ENCODE assay signal across 1 cellular context in genomic region chr6:12484519-12484918, GRCh38.
TF ChIP-seq lines count a peak whose summit lies in the region.

No MANE protein-coding gene starts in this region.

TF ChIP-seq in IMR-90, 13 proteins besides CTCF, POLR2A, EP300 and RAD21 (continued from another document):
- TF ChIP-seq USF2 (IDR thresholded peaks at IDR 0.05; ENCODE audit: low read depth, low read length) (no peak), NFE2L2 (IDR thresholded peaks at IDR 0.05; ENCODE audit: low read depth, low read length) (no peak), CHD1 (IDR thresholded peaks at IDR 0.05; ENCODE audit: low read depth, low read length) (no peak)
